ENCODE assay signal across 16 cellular contexts in the genomic region with DNA sequence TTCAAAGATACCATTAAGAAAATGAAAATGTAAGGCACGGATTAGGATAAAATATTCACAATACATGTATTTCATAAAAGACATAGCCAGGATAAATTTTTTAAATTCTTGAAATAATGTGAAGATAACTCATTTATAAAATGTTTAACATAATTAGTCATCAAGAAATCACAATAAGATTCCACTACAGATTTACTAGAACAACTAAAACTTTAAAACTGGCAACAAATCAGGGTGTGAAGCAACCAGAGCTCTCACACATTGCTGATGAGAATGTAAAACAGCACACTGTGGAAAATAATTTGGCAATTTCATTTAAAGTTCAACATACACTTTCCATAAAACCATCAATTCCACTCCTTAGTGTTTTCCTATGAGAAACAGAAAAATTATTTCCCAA.
"Had no signal": no experiment of that assay in that cellular context is flagged by ENCODE, and none has a peak within 500 bp of the region (broad histone marks: within the 10 kb centered on the region; RNA-seq: fewer than 3 reads in every experiment).

No MANE protein-coding gene starts in this region.

- H3K4me3 ChIP-seq: ascending aorta, cardiac muscle cell, colonic mucosa, mucosa of descending colon, sigmoid colon had no signal

- H3K27me3 ChIP-seq: ascending aorta, cardiac muscle cell, colonic mucosa, sigmoid colon had no signal

- DNase-seq: activated CD4-positive, alpha-beta memory T cell treated with anti-CD3 and anti-CD28 coated beads for 36 hours; activated gamma-delta T cell treated with Interleukin-2 at 50 U/mL for 16 hours; activated naive CD8-positive, alpha-beta T cell treated with anti-CD3 and anti-CD28 coated beads for 36 hours; activated T-cell treated with anti-CD3 and anti-CD28 coated beads, Interleukin-2, amount 50 U/mL, for 72 hours; colonic mucosa; glutamatergic neuron; mucosa of descending colon; naive thymus-derived CD8-positive, alpha-beta T cell; sigmoid colon; stimulated activated CD4-positive, alpha-beta T cell treated with anti-CD3 and anti-CD28 coated beads, Interleukin-12 subunit alpha, Interleukin-12 subunit beta, amount 100 ng/mL, for 4 hours; stimulated activated naive CD4-positive, alpha-beta T cell treated with Interleukin-2 at 50 U/mL for 16 hours; T-helper 1 cell had no signal

- H3K36me3 ChIP-seq: ascending aorta, cardiac muscle cell, colonic mucosa, sigmoid colon had no signal

- H3K4me1 ChIP-seq: ascending aorta, colonic mucosa, sigmoid colon had no signal

- ATAC-seq: activated T-cell treated with anti-CD3 and anti-CD28 coated beads, Interleukin-2, amount 50 U/mL, for 72 hours; left lobe of liver; mucosa of descending colon; naive thymus-derived CD8-positive, alpha-beta T cell had no signal

- H3K9me3 ChIP-seq: ascending aorta, colonic mucosa, mucosa of descending colon, sigmoid colon had no signal

- H3K27ac ChIP-seq: ascending aorta, cardiac muscle cell, colonic mucosa, sigmoid colon, VCaP had no signal
